Comparison of ENCODE assay signal across 15 cellular contexts in the genomic region with DNA sequence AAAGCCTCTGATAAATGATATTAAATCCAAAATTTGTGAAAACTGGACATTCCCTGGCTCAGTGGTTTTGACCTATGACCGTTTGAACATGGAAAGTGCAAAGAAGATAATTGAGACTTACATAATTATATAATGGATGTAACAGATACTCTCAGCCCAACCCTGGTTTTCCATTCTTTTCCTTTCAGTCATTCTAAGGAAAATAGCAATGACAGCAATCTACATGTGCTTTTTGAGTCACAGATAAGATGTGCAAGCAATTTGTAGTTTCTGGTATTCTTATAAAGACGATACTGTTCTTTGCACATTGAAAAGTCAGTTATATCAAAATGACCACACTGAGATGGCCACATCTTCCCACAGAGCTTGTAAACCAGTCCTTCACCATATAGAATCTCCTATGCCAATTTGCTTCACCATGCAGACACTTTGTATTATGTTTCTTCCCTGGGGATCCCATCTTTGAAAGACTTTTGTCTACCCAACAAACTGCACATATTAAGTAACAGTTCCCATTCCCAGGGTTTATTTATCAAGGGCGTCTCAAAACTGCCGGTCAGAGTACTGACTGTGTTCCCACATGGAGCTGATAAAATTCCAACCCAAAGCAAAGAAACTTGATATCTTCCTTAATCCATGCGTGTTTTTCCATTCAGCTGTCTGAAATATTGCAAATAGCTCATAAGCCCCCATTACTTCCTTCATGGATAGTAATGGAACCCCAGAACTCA. TPM values are rescaled to one million over a fixed set of nuclear protein-coding genes. Genes with fewer than 3 reads are reported as not detected.
A peak's percentile ranks its signal among the peaks of the same experiment; 100 is the strongest.
DNase-seq lines count a peak whose midpoint lies in the region; ATAC-seq and TF ChIP-seq lines count a peak whose summit lies in the region.
"Had no signal": no experiment of that assay in that cellular context is flagged by ENCODE, and none has a peak within 500 bp of the region (broad histone marks: within the 10 kb centered on the region; RNA-seq: fewer than 3 reads in every experiment).

No MANE protein-coding gene starts in this region.

- H2AFZ ChIP-seq in hepatocyte, result no peak overlapping the region
- H2AFZ ChIP-seq: PC-9 had no signal

- H3K9me2 ChIP-seq in hepatocyte (replicated peaks; ENCODE audit: insufficient read depth), result no peaks in the 10 kb centered on the region

- H3K4me2 ChIP-seq in hepatocyte, result peak overlapping the region; percentile 40
- H3K4me2 ChIP-seq: PC-9 had no signal

- no peaks in the 10 kb centered on the region for H3K36me3 ChIP-seq in hepatocyte (replicated peaks; ENCODE audit: insufficient read depth, low read depth)
- H3K36me3 ChIP-seq: BE2C, SJSA1 had no signal

- peak overlapping the region; percentile 79 for H3K27ac ChIP-seq in hepatocyte
- H3K27ac ChIP-seq: PC-9, SJSA1 had no signal

- peaks cover 7% of the 10 kb centered on the region for H3K9me3 Mint-ChIP-seq in progenitor cell of endocrine pancreas (ENCODE audit: low read depth)
- H3K9me3 Mint-ChIP-seq in mesothelial cell of epicardium, result peaks cover 3% of the 10 kb centered on the region
- H3K9me3 Mint-ChIP-seq: CD4-positive, alpha-beta T cell had no signal

- H3K36me3 Mint-ChIP-seq in progenitor cell of endocrine pancreas (ENCODE audit: insufficient read depth) (peaks cover 5% of the 10 kb centered on the region), mesothelial cell of epicardium (no peaks in the 10 kb centered on the region)

- DNase-seq in HuH-7 (ENCODE audit: low spot score), result peak; percentile 25
- DNase-seq in NCI-H69 (lab: John Stamatoyannopoulos, UW), result peak; percentile 30
- DNase-seq in hepatocyte (ENCODE audit: low spot score), result peak; percentile 30
- DNase-seq in progenitor cell of endocrine pancreas (ENCODE audit: low spot score, unreplicated experiment), result no peak
- no peak for DNase-seq in mesothelial cell of epicardium (ENCODE audit: low spot score in 2 of 2, unreplicated experiment in 2 of 2)
- DNase-seq: BE2C; CD4-positive, alpha-beta T cell; DMS79 treated with DMSO at 0.1 percent for 48 hours; HCEC 1CT; NCI-H1105; NCI-H187; PC-9 had no signal

- ATAC-seq in GM21423 (IDR thresholded peaks at IDR 0.05; ENCODE audit: unreplicated experiment) (no peak), esophagus mucosa (no peak)

- H3K4me3 Mint-ChIP-seq in progenitor cell of endocrine pancreas (ENCODE audit: low read depth) (no peak overlapping the region), mesothelial cell of epicardium (no peak overlapping the region)
- H3K4me3 Mint-ChIP-seq: CD4-positive, alpha-beta T cell had no signal

- no peaks in the 10 kb centered on the region for H3K9me3 ChIP-seq in hepatocyte (ENCODE audit: low read depth)
- H3K9me3 ChIP-seq: BE2C, SJSA1 had no signal

- H3K4me3 ChIP-seq in hepatocyte, result no peak overlapping the region
- H3K4me3 ChIP-seq: PC-9, SJSA1 had no signal

- TF ChIP-seq CTCF in hepatocyte (IDR thresholded peaks at IDR 0.05; ENCODE audit: poor library complexity) (no peak), progenitor cell of endocrine pancreas (IDR thresholded peaks at IDR 0.05; ENCODE audit: unreplicated experiment) (no peak), mesothelial cell of epicardium (IDR thresholded peaks at IDR 0.05; ENCODE audit: unreplicated experiment) (no peak)

- no peaks in the 10 kb centered on the region for H3K79me2 ChIP-seq in hepatocyte

- H3K4me1 Mint-ChIP-seq in progenitor cell of endocrine pancreas (ENCODE audit: low read depth) (peaks cover 17% of the 10 kb centered on the region), mesothelial cell of epicardium (peaks cover 8% of the 10 kb centered on the region)

- peaks cover 32% of the 10 kb centered on the region for H3K4me1 ChIP-seq in hepatocyte (ENCODE audit: insufficient read depth)
- H3K4me1 ChIP-seq: SJSA1 had no signal

- no peaks in the 10 kb centered on the region for H4K20me1 ChIP-seq in hepatocyte (ENCODE audit: insufficient read depth, poor library complexity, severe bottlenecking)

- 26% methylated on average over 5 of the region's 5 CpGs for WGBS in hepatocyte (ENCODE audit: low lambda C conversion rate, missing lambda C conversion rate)

- H3K27me3 Mint-ChIP-seq in progenitor cell of endocrine pancreas (no peaks in the 10 kb centered on the region), mesothelial cell of epicardium (ENCODE audit: low read depth) (peaks cover 16% of the 10 kb centered on the region)
- H3K27me3 Mint-ChIP-seq: CD4-positive, alpha-beta T cell had no signal

- peak overlapping the region; percentile 1 for H3K27ac Mint-ChIP-seq in progenitor cell of endocrine pancreas
- H3K27ac Mint-ChIP-seq in mesothelial cell of epicardium, result no peak overlapping the region
- H3K27ac Mint-ChIP-seq: CD4-positive, alpha-beta T cell had no signal

- peaks cover 6% of the 10 kb centered on the region for H3K27me3 ChIP-seq in hepatocyte
- H3K27me3 ChIP-seq: BE2C had no signal

RNA-seq across cellular contexts. Expression of a gene that starts 34.8 kb away (rescaled TPM):
- total RNA-seq in hepatocyte (17.8 and 23.2 TPM in 2 replicates), progenitor cell of endocrine pancreas (25.4 and 25.7 TPM in 2 replicates), mesothelial cell of epicardium (3.0 to 3.6 TPM (median 3.4 TPM) in 3 replicates), esophagus mucosa (1.7 TPM)
- 6.7 and 7.1 TPM in 2 replicates for polyA plus RNA-seq in hepatocyte

Comparison
In these comparisons a context has a peak if more than half of its experiments do, and no peak if none do; other contexts are left out.
1. DNase-seq: peak in HuH-7 (single experiment), NCI-H69 (single experiment) and hepatocyte (single experiment); none in progenitor cell of endocrine pancreas (single experiment) and mesothelial cell of epicardium (0 of 2).